Comparison of ENCODE assay signal across 17 cellular contexts in the genomic region with DNA sequence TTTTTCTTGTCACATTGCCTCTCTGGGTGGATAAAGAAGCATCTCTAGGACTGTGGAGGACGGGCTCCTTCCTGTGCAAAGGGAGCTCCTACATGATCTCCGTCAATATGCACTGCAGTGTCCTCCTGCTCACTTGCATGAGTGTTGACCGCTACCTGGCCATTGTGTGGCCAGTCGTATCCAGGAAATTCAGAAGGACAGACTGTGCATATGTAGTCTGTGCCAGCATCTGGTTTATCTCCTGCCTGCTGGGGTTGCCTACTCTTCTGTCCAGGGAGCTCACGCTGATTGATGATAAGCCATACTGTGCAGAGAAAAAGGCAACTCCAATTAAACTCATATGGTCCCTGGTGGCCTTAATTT. TPM values are rescaled to one million over a fixed set of nuclear protein-coding genes. Genes with fewer than 3 reads are reported as not detected.
DNase-seq lines count a peak whose midpoint lies in the region; ATAC-seq, FAIRE-seq and TF ChIP-seq lines count a peak whose summit lies in the region.
"Had no signal": no experiment of that assay in that cellular context is flagged by ENCODE, and none has a peak within 500 bp of the region (broad histone marks: within the 10 kb centered on the region; RNA-seq: fewer than 3 reads in every experiment).

No MANE protein-coding gene starts in this region.

- peak overlapping the region; percentile 86 for H3K4me3 ChIP-seq in GM06990 (replicated peaks; ENCODE audit: low read depth, low read length)
- H3K4me3 ChIP-seq in H1 (ENCODE audit: extremely low read depth in 1 of 4, insufficient read depth in 2 of 4, low read depth in 3 of 4, low read length in 4 of 4) = no peak overlapping the region

- peaks cover 0 to 14% (median 6%) of the 10 kb centered on the region in 3 donors for H3K4me1 Mint-ChIP-seq in T-cell

- no peaks in the 10 kb centered on the region for H3K9me3 Mint-ChIP-seq in T-cell
- H3K9me3 Mint-ChIP-seq: CD14-positive monocyte; stimulated activated naive CD8-positive, alpha-beta T cell treated with anti-CD3 and anti-CD28 coated beads, Interleukin-15, amount 100 ng/mL, for 72 hours had no signal

- WGBS in H1 (ENCODE audit: extremely low coverage in 1 of 2, insufficient coverage in 1 of 2, insufficient read length in 1 of 2, insufficient replicate concordance in 2 of 2, low coverage in 1 of 2, low lambda C conversion rate in 2 of 2, missing lambda C conversion rate in 1 of 2), 2 experiments = 96% methylated on average over 5 of the region's 5 CpGs; no CpG with 5 or more reads in 1 of the 2 experiments

- no peak for TF ChIP-seq EP300 in H1 (IDR thresholded peaks at IDR 0.05; ENCODE audit: borderline replicate concordance in 1 of 2, low read depth in 2 of 2, low read length in 2 of 2)

- H3K9ac ChIP-seq in H1 (replicated peaks in 1 of 4; ENCODE audit: extremely low read depth in 1 of 4, low read depth in 3 of 4, low read length in 3 of 4) = no peak overlapping the region

- H3K56ac ChIP-seq in H1 (replicated peaks; ENCODE audit: insufficient read length, low read depth, low read length) = no peak overlapping the region

- no peak overlapping the region for H3K23ac ChIP-seq in H1 (ENCODE audit: insufficient read length)

- H4K8ac ChIP-seq in H1 (ENCODE audit: extremely low read depth, insufficient read depth, low read length) = no peak overlapping the region

- H3K79me1 ChIP-seq in H1 (ENCODE audit: low read depth, low read length) = no peaks in the 10 kb centered on the region

- no peaks in the 10 kb centered on the region for H3K9me3 ChIP-seq in H1 (ENCODE audit: insufficient read depth in 2 of 2, low read depth in 1 of 2, low read length in 1 of 2)

- TF ChIP-seq CTCF in GM06990 (IDR thresholded peaks at IDR 0.05; ENCODE audit: insufficient read depth, low read length, poor library complexity, severe bottlenecking) = no peak
- no peak for TF ChIP-seq CTCF in H1 (IDR thresholded peaks at IDR 0.05; ENCODE audit: control extremely low read depth in 1 of 3, insufficient read depth in 1 of 3, low read depth in 1 of 3, low read length in 3 of 3)

- H3K27me3 ChIP-seq in GM06990 (replicated peaks; ENCODE audit: control insufficient read depth, insufficient read depth, low read length) (no peaks in the 10 kb centered on the region), H1 (replicated peaks in 1 of 4; ENCODE audit: control insufficient read depth in 3 of 4, extremely low read depth in 1 of 4, insufficient read depth in 3 of 4, low read length in 3 of 4) (peaks cover 0 to 1% (median 0%) of the 10 kb centered on the region in 4 experiments; a peak in 1 of 7 replicates)

- no peak overlapping the region for H2BK20ac ChIP-seq in H1 (ENCODE audit: low read length)

- no peak overlapping the region for H2AK5ac ChIP-seq in H1 (ENCODE audit: low read depth, low read length)

- H2AFZ ChIP-seq in H1 (ENCODE audit: low read length) = 0 out of 2 replicates have a peak overlapping the region, but pooled peaks have one; percentile 2

- H3K27ac Mint-ChIP-seq in T-cell = peak overlapping the region in 1 of 2 donors; percentile 73
- H3K27ac Mint-ChIP-seq: CD14-positive monocyte had no signal

- no peak overlapping the region for H3K4ac ChIP-seq in H1 (replicated peaks; ENCODE audit: insufficient read length, low read depth, low read length)

- no peak overlapping the region for H2BK12ac ChIP-seq in H1 (ENCODE audit: low read depth, low read length)

- no peak overlapping the region for H4K5ac ChIP-seq in H1 (ENCODE audit: insufficient read length, low read depth, low read length)

- H2BK5ac ChIP-seq in H1 (ENCODE audit: low read depth, low read length) = no peak overlapping the region

- TF ChIP-seq POLR2A in GM18951 (IDR thresholded peaks at IDR 0.05; ENCODE audit: extremely low read depth, insufficient read depth, insufficient read length) (peak; percentile 46), H1 (IDR thresholded peaks at IDR 0.05; ENCODE audit: control extremely low read depth in 1 of 2, low read depth in 2 of 2, low read length in 2 of 2) (no peak)

- no peak overlapping the region for H3K14ac ChIP-seq in H1 (ENCODE audit: insufficient read length)

- H3K27ac ChIP-seq in H1 (ENCODE audit: low read depth, low read length) = no peak overlapping the region
- H3K27ac ChIP-seq: VCaP had no signal

- H3K4me1 ChIP-seq in H1 (replicated peaks in 1 of 4; ENCODE audit: control insufficient read depth in 3 of 4, insufficient read depth in 4 of 4, low read length in 3 of 4) = no peaks in the 10 kb centered on the region

- no peaks in the 10 kb centered on the region for H3K27me3 Mint-ChIP-seq in T-cell
- H3K27me3 Mint-ChIP-seq: stimulated activated naive CD8-positive, alpha-beta T cell treated with anti-CD3 and anti-CD28 coated beads, Interleukin-15, amount 100 ng/mL, for 72 hours had no signal

- no peak for TF ChIP-seq RAD21 in H1 (IDR thresholded peaks at IDR 0.05 in 1 of 2, conservative IDR thresholded peaks at IDR 0.05 in 1 of 2; ENCODE audit: low read depth in 2 of 2, low read length in 2 of 2)

- H3K79me2 ChIP-seq in H1 (ENCODE audit: control insufficient read depth in 1 of 2, insufficient read depth in 2 of 2, low read length in 2 of 2) = no peaks in the 10 kb centered on the region

- in situ Hi-C loops in GM18951 (cut with MboI; ENCODE audit: low sequenced_read_pairs, unreplicated experiment) = no loop called here

- CTCF ChIA-PET in T-cell (lab: Charles Lee) = interaction anchor here (0.8 to 1.8 kb wide), 2 partner anchors 11 to 14 kb away, joined by 4 to 6 read pairs; no protein-coding TSS in a partner anchor
- CTCF ChIA-PET in H1 (lab: Charles Lee; ENCODE audit: partially characterized antibody) = interaction anchor here (0.6 to 1.3 kb wide), 3 partner anchors 56 to 473 kb away, joined by 3 read pairs; no protein-coding TSS in a partner anchor

- peaks cover 3% of the 10 kb centered on the region; the same call in 1 of the 2 replicates for H3K36me3 ChIP-seq in GM06990 (ENCODE audit: control insufficient read depth, insufficient read depth, low read length)
- no peaks in the 10 kb centered on the region for H3K36me3 ChIP-seq in H1 (ENCODE audit: control insufficient read depth in 2 of 4, insufficient read depth in 4 of 4, low read length in 3 of 4)

- H3K18ac ChIP-seq in H1 (ENCODE audit: extremely low read depth, low read length) = no peak overlapping the region

- no peak for DNase-seq in GM06990 (ENCODE audit: extremely low read depth, insufficient read length)
- DNase-seq in T-cell = no peak
- no peak for DNase-seq in H1 (ENCODE audit: low read depth in 1 of 2, low spot score in 2 of 2)
- no peak for DNase-seq in GM03348 (ENCODE audit: low spot score)
- no peak for DNase-seq in NAMALWA (ENCODE audit: low spot score)
- DNase-seq: mammary epithelial cell; NCI-H1417; nucleus accumbens; stimulated activated naive CD8-positive, alpha-beta T cell treated with anti-CD3 and anti-CD28 coated beads, Interleukin-15, amount 100 ng/mL, for 72 hours had no signal

- H2BK120ac ChIP-seq in H1 (replicated peaks; ENCODE audit: low read depth, low read length) = no peak overlapping the region

- POLR2A ChIA-PET in T-cell (lab: Charles Lee) = interaction anchor here in 1 of 2 donors (0.5 to 0.6 kb wide), 2 partner anchors 15 to 89 kb away, joined by 3 to 6 read pairs; no protein-coding TSS in a partner anchor
- POLR2A ChIA-PET in H1 (lab: Charles Lee; ENCODE audit: partially characterized antibody) = no interaction called here

- H3K4me2 ChIP-seq in H1 (ENCODE audit: insufficient read depth in 1 of 2, low read depth in 2 of 2, low read length in 2 of 2) = no peak overlapping the region

- H3K4me3 Mint-ChIP-seq in T-cell = peak overlapping the region in 2 of 3 donors; percentile 59 to 76
- H3K4me3 Mint-ChIP-seq: CD14-positive monocyte had no signal

- ATAC-seq in T-cell (replicated peaks in 1 of 4) (peak in 2 of 4 experiments; percentile 11 to 47), HG02610 (IDR thresholded peaks at IDR 0.05; ENCODE audit: unreplicated experiment) (no peak), HG03025 (IDR thresholded peaks at IDR 0.05; ENCODE audit: low FRiP score, unreplicated experiment) (no peak)
- ATAC-seq: stimulated activated naive CD8-positive, alpha-beta T cell treated with anti-CD3 and anti-CD28 coated beads, Interleukin-15, amount 100 ng/mL, for 72 hours had no signal

- no peak overlapping the region for H2BK15ac ChIP-seq in H1 (ENCODE audit: low read length)

- no peaks in the 10 kb centered on the region for H3K36me3 Mint-ChIP-seq in T-cell
- H3K36me3 Mint-ChIP-seq: CD14-positive monocyte had no signal

- no peaks in the 10 kb centered on the region for H4K20me1 ChIP-seq in H1 (replicated peaks in 1 of 2; ENCODE audit: control insufficient read depth in 1 of 2, insufficient read depth in 2 of 2, low read length in 2 of 2)

- no peaks in the 10 kb centered on the region for H3K23me2 ChIP-seq in H1 (ENCODE audit: low read depth, low read length)

- H4K91ac ChIP-seq in H1 (replicated peaks; ENCODE audit: insufficient read length, low read length) = no peak overlapping the region

- no peak for FAIRE-seq in H1 (lab: Jason Lieb, UNC)
- FAIRE-seq: astrocyte, G401.6 had no signal

RNA-seq across cellular contexts. Expression of a gene that starts 0.5 kb away (rescaled TPM):
- total RNA-seq in T-cell = 10 to 100 TPM in 4 of 5 donors, 1 to 10 TPM in 1; 5.7 to 69.9 (median 24.7) TPM
- not detected in 2 replicates for total RNA-seq in H1 (2021; fragmentation: NEBNext Ultra II Directional; extraction: Animal tissue kit (Norgen Biotek cat#: 25700))
- not detected in 2 replicates for polyA plus RNA-seq in H1 (2011; rRNA removed)
- not detected for polyA plus RNA-seq in H1 (2011; cell fraction: cytosol; rRNA removed)
- not detected for polyA plus RNA-seq in H1 (2011; cell fraction: nucleus; rRNA removed)
- polyA plus RNA-seq in H1 (2012, experiment 1 of 2) = not detected in 4 replicates
- polyA plus RNA-seq in H1 (2012, experiment 2 of 2) = not detected
- polyA plus RNA-seq in H1 (2013, experiment 1 of 2) = not detected
- not detected for polyA plus RNA-seq in H1 (2013, experiment 2 of 2)
- polyA minus RNA-seq in H1 (2011; rRNA and poly(A)+ RNA removed) = not detected in 2 replicates
- not detected for polyA minus RNA-seq in H1 (2011; cell fraction: cytosol; rRNA and poly(A)+ RNA removed)
- polyA minus RNA-seq in H1 (2011; cell fraction: nucleus; rRNA and poly(A)+ RNA removed) = not detected
- total RNA-seq: astrocyte, dermis microvascular lymphatic vessel endothelial cell, mammary epithelial cell had no signal
- polyA plus RNA-seq: CD14-positive monocyte, mammary epithelial cell had no signal

RNA-seq across cellular contexts. Expression of a gene that starts 9.6 kb away (rescaled TPM):
- total RNA-seq in T-cell = 100 to 1,000 TPM; 133 to 404 (median 264) TPM
- 68.2 and 69.1 TPM in 2 replicates for total RNA-seq in H1 (2021; fragmentation: NEBNext Ultra II Directional; extraction: Animal tissue kit (Norgen Biotek cat#: 25700))
- polyA plus RNA-seq in H1 (2011; rRNA removed) = 104 and 152 TPM in 2 replicates
- polyA plus RNA-seq in H1 (2011; cell fraction: cytosol; rRNA removed) = 111 TPM
- 57.0 TPM for polyA plus RNA-seq in H1 (2011; cell fraction: nucleus; rRNA removed)
- 52.2 to 78.4 TPM (median 68.5 TPM) in 4 replicates for polyA plus RNA-seq in H1 (2012, experiment 1 of 2)
- polyA plus RNA-seq in H1 (2012, experiment 2 of 2) = 5.4 TPM
- polyA plus RNA-seq in H1 (2013, experiment 1 of 2) = 99.0 TPM
- polyA plus RNA-seq in H1 (2013, experiment 2 of 2) = 116 TPM
- 110 and 134 TPM in 2 replicates for polyA minus RNA-seq in H1 (2011; rRNA and poly(A)+ RNA removed)
- 72.0 TPM for polyA minus RNA-seq in H1 (2011; cell fraction: cytosol; rRNA and poly(A)+ RNA removed)
- 64.4 TPM for polyA minus RNA-seq in H1 (2011; cell fraction: nucleus; rRNA and poly(A)+ RNA removed)

RNA-seq across cellular contexts. Expression of a gene that starts 34.8 kb away (rescaled TPM):
- not detected for total RNA-seq in T-cell
- total RNA-seq in H1 (2021; fragmentation: NEBNext Ultra II Directional; extraction: Animal tissue kit (Norgen Biotek cat#: 25700)) = not detected in 2 replicates
- polyA plus RNA-seq in H1 (2011; rRNA removed) = not detected in 2 replicates
- polyA plus RNA-seq in H1 (2011; cell fraction: cytosol; rRNA removed) = not detected
- polyA plus RNA-seq in H1 (2011; cell fraction: nucleus; rRNA removed) = not detected
- polyA plus RNA-seq in H1 (2012, experiment 1 of 2) = not detected in 4 replicates
- not detected for polyA plus RNA-seq in H1 (2012, experiment 2 of 2)
- not detected for polyA plus RNA-seq in H1 (2013, experiment 1 of 2)
- not detected for polyA plus RNA-seq in H1 (2013, experiment 2 of 2)
- not detected in 2 replicates for polyA minus RNA-seq in H1 (2011; rRNA and poly(A)+ RNA removed)
- not detected for polyA minus RNA-seq in H1 (2011; cell fraction: cytosol; rRNA and poly(A)+ RNA removed)
- not detected for polyA minus RNA-seq in H1 (2011; cell fraction: nucleus; rRNA and poly(A)+ RNA removed)
- total RNA-seq: astrocyte, dermis microvascular lymphatic vessel endothelial cell, mammary epithelial cell had no signal
- polyA plus RNA-seq: CD14-positive monocyte, mammary epithelial cell had no signal
